1 cellular context compared by ENCODE assay signal in the genomic region with DNA sequence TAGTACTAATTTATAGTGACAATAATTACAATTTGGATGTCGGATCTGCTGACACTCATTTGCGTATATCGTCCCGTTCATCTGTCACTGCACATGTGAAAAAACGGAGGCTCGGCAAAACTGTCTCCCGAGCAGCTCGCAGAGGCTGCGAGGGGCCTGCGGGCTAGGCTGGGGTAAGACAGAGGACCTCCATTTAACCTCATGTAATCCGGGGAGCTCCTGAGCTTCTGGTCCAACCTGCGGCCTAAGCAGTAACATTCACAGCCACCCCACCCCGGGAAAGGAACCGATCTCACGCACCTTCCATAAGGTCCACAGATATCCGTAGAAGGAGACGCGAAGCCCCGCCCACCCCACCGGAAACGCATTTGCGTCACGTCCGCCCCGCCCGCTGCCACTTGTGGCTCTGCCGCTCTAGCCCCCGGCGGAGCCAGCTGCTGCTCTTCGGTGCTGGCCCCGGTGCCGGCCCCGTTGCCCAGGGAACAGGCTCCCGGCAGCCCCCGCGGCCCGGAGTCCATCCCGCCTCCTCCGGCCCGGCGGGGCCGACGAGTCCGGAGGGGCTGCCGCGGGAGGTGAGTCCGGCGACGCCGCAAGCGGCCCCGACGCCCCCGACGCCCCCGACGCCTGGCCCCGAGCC.
A peak's percentile ranks its signal among the peaks of the same experiment; 100 is the strongest.
TF ChIP-seq lines count a peak whose summit lies in the region.

A gene (minus strand): TSS at position 346 of the 637 bp plus-strand sequence. CDS start 39 bp downstream, at position 307.
A gene with protein sequence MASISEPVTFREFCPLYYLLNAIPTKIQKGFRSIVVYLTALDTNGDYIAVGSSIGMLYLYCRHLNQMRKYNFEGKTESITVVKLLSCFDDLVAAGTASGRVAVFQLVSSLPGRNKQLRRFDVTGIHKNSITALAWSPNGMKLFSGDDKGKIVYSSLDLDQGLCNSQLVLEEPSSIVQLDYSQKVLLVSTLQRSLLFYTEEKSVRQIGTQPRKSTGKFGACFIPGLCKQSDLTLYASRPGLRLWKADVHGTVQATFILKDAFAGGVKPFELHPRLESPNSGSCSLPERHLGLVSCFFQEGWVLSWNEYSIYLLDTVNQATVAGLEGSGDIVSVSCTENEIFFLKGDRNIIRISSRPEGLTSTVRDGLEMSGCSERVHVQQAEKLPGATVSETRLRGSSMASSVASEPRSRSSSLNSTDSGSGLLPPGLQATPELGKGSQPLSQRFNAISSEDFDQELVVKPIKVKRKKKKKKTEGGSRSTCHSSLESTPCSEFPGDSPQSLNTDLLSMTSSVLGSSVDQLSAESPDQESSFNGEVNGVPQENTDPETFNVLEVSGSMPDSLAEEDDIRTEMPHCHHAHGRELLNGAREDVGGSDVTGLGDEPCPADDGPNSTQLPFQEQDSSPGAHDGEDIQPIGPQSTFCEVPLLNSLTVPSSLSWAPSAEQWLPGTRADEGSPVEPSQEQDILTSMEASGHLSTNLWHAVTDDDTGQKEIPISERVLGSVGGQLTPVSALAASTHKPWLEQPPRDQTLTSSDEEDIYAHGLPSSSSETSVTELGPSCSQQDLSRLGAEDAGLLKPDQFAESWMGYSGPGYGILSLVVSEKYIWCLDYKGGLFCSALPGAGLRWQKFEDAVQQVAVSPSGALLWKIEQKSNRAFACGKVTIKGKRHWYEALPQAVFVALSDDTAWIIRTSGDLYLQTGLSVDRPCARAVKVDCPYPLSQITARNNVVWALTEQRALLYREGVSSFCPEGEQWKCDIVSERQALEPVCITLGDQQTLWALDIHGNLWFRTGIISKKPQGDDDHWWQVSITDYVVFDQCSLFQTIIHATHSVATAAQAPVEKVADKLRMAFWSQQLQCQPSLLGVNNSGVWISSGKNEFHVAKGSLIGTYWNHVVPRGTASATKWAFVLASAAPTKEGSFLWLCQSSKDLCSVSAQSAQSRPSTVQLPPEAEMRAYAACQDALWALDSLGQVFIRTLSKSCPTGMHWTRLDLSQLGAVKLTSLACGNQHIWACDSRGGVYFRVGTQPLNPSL (N-terminal part only) (plus strand): TSS at position 397 of the 637 bp plus-strand sequence. CDS start 13,781 bp downstream, outside the sequence.

TF ChIP-seq in K562, 482 proteins besides CTCF, POLR2A, EP300 and RAD21 (continued from another document and continues in another):
- TF ChIP-seq, protein P1, sequence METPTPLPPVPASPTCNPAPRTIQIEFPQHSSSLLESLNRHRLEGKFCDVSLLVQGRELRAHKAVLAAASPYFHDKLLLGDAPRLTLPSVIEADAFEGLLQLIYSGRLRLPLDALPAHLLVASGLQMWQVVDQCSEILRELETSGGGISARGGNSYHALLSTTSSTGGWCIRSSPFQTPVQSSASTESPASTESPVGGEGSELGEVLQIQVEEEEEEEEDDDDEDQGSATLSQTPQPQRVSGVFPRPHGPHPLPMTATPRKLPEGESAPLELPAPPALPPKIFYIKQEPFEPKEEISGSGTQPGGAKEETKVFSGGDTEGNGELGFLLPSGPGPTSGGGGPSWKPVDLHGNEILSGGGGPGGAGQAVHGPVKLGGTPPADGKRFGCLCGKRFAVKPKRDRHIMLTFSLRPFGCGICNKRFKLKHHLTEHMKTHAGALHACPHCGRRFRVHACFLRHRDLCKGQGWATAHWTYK (CRISPR knock-in tag; IDR thresholded peaks at IDR 0.05) = peak; percentile 65; the same call in 1 of the 2 replicates
- TF ChIP-seq MCM3 (IDR thresholded peaks at IDR 0.05) (no peak), XRCC3 (IDR thresholded peaks at IDR 0.05) (no peak), ZNF780A (CRISPR knock-in tag; IDR thresholded peaks at IDR 0.05) (no peak), BMI1 (IDR thresholded peaks at IDR 0.05; ENCODE audit: low read length) (peak; percentile 70), RBM14 (IDR thresholded peaks at IDR 0.05; ENCODE audit: borderline replicate concordance, insufficient read depth, low read depth, low read length) (no peak), ZBED1 (IDR thresholded peaks at IDR 0.05) (no peak), TAF1 (IDR thresholded peaks at IDR 0.05; ENCODE audit: control insufficient read depth, extremely low read depth, insufficient read depth, low read length, severe bottlenecking) (peak; percentile 69), HNRNPLL (IDR thresholded peaks at IDR 0.05; ENCODE audit: low read depth, low read length, poor library complexity, severe bottlenecking) (peak; percentile 22), HCFC1 (IDR thresholded peaks at IDR 0.05; ENCODE audit: low read depth, low read length) (peak; percentile 64), ZC3H8 (IDR thresholded peaks at IDR 0.05) (no peak), POLR3G (IDR thresholded peaks at IDR 0.05; ENCODE audit: extremely low read depth, insufficient read length, insufficient replicate concordance) (no peak), BRD4 (IDR thresholded peaks at IDR 0.05) (no peak), ZNF699 (CRISPR knock-in tag; IDR thresholded peaks at IDR 0.05; ENCODE audit: insufficient replicate concordance) (no peak), FOXJ3 (CRISPR knock-in tag; IDR thresholded peaks at IDR 0.05) (no peak), SP2 (IDR thresholded peaks at IDR 0.05; ENCODE audit: extremely low read depth, low read depth, low read length, poor library complexity, severe bottlenecking) (peak; percentile 73), OTX1 (CRISPR knock-in tag; IDR thresholded peaks at IDR 0.05) (no peak), EWSR1 (IDR thresholded peaks at IDR 0.05; ENCODE audit: borderline replicate concordance, low read depth, partially characterized antibody) (no peak), TEAD4 (IDR thresholded peaks at IDR 0.05; ENCODE audit: low read length) (no peak), TEAD4 (CRISPR knock-in tag; IDR thresholded peaks at IDR 0.05; ENCODE audit: borderline replicate concordance) (no peak), FOXA1 (IDR thresholded peaks at IDR 0.05; ENCODE audit: borderline replicate concordance) (no peak), HNRNPUL1 (IDR thresholded peaks at IDR 0.05; ENCODE audit: low read length) (no peak), CAMTA2 (CRISPR knock-in tag; conservative IDR thresholded peaks at IDR 0.05) (no peak)
- TF ChIP-seq, protein P2, sequence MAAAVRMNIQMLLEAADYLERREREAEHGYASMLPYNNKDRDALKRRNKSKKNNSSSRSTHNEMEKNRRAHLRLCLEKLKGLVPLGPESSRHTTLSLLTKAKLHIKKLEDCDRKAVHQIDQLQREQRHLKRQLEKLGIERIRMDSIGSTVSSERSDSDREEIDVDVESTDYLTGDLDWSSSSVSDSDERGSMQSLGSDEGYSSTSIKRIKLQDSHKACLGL (CRISPR knock-in tag; IDR thresholded peaks at IDR 0.05; ENCODE audit: borderline replicate concordance, poor library complexity, severe bottlenecking) = peak; percentile 13
- TF ChIP-seq, protein P3, sequence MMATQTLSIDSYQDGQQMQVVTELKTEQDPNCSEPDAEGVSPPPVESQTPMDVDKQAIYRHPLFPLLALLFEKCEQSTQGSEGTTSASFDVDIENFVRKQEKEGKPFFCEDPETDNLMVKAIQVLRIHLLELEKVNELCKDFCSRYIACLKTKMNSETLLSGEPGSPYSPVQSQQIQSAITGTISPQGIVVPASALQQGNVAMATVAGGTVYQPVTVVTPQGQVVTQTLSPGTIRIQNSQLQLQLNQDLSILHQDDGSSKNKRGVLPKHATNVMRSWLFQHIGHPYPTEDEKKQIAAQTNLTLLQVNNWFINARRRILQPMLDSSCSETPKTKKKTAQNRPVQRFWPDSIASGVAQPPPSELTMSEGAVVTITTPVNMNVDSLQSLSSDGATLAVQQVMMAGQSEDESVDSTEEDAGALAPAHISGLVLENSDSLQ (IDR thresholded peaks at IDR 0.05) = no peak
- TF ChIP-seq, protein P4, sequence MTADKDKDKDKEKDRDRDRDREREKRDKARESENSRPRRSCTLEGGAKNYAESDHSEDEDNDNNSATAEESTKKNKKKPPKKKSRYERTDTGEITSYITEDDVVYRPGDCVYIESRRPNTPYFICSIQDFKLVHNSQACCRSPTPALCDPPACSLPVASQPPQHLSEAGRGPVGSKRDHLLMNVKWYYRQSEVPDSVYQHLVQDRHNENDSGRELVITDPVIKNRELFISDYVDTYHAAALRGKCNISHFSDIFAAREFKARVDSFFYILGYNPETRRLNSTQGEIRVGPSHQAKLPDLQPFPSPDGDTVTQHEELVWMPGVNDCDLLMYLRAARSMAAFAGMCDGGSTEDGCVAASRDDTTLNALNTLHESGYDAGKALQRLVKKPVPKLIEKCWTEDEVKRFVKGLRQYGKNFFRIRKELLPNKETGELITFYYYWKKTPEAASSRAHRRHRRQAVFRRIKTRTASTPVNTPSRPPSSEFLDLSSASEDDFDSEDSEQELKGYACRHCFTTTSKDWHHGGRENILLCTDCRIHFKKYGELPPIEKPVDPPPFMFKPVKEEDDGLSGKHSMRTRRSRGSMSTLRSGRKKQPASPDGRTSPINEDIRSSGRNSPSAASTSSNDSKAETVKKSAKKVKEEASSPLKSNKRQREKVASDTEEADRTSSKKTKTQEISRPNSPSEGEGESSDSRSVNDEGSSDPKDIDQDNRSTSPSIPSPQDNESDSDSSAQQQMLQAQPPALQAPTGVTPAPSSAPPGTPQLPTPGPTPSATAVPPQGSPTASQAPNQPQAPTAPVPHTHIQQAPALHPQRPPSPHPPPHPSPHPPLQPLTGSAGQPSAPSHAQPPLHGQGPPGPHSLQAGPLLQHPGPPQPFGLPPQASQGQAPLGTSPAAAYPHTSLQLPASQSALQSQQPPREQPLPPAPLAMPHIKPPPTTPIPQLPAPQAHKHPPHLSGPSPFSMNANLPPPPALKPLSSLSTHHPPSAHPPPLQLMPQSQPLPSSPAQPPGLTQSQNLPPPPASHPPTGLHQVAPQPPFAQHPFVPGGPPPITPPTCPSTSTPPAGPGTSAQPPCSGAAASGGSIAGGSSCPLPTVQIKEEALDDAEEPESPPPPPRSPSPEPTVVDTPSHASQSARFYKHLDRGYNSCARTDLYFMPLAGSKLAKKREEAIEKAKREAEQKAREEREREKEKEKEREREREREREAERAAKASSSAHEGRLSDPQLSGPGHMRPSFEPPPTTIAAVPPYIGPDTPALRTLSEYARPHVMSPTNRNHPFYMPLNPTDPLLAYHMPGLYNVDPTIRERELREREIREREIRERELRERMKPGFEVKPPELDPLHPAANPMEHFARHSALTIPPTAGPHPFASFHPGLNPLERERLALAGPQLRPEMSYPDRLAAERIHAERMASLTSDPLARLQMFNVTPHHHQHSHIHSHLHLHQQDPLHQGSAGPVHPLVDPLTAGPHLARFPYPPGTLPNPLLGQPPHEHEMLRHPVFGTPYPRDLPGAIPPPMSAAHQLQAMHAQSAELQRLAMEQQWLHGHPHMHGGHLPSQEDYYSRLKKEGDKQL (CRISPR knock-in tag; IDR thresholded peaks at IDR 0.05; ENCODE audit: borderline replicate concordance) = no peak
- TF ChIP-seq, protein P5, sequence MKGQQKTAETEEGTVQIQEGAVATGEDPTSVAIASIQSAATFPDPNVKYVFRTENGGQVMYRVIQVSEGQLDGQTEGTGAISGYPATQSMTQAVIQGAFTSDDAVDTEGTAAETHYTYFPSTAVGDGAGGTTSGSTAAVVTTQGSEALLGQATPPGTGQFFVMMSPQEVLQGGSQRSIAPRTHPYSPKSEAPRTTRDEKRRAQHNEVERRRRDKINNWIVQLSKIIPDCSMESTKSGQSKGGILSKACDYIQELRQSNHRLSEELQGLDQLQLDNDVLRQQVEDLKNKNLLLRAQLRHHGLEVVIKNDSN (CRISPR knock-in tag; IDR thresholded peaks at IDR 0.05) = no peak
- TF ChIP-seq, protein P6, sequence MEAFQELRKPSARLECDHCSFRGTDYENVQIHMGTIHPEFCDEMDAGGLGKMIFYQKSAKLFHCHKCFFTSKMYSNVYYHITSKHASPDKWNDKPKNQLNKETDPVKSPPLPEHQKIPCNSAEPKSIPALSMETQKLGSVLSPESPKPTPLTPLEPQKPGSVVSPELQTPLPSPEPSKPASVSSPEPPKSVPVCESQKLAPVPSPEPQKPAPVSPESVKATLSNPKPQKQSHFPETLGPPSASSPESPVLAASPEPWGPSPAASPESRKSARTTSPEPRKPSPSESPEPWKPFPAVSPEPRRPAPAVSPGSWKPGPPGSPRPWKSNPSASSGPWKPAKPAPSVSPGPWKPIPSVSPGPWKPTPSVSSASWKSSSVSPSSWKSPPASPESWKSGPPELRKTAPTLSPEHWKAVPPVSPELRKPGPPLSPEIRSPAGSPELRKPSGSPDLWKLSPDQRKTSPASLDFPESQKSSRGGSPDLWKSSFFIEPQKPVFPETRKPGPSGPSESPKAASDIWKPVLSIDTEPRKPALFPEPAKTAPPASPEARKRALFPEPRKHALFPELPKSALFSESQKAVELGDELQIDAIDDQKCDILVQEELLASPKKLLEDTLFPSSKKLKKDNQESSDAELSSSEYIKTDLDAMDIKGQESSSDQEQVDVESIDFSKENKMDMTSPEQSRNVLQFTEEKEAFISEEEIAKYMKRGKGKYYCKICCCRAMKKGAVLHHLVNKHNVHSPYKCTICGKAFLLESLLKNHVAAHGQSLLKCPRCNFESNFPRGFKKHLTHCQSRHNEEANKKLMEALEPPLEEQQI (IDR thresholded peaks at IDR 0.05) = no peak
- TF ChIP-seq, protein P7, sequence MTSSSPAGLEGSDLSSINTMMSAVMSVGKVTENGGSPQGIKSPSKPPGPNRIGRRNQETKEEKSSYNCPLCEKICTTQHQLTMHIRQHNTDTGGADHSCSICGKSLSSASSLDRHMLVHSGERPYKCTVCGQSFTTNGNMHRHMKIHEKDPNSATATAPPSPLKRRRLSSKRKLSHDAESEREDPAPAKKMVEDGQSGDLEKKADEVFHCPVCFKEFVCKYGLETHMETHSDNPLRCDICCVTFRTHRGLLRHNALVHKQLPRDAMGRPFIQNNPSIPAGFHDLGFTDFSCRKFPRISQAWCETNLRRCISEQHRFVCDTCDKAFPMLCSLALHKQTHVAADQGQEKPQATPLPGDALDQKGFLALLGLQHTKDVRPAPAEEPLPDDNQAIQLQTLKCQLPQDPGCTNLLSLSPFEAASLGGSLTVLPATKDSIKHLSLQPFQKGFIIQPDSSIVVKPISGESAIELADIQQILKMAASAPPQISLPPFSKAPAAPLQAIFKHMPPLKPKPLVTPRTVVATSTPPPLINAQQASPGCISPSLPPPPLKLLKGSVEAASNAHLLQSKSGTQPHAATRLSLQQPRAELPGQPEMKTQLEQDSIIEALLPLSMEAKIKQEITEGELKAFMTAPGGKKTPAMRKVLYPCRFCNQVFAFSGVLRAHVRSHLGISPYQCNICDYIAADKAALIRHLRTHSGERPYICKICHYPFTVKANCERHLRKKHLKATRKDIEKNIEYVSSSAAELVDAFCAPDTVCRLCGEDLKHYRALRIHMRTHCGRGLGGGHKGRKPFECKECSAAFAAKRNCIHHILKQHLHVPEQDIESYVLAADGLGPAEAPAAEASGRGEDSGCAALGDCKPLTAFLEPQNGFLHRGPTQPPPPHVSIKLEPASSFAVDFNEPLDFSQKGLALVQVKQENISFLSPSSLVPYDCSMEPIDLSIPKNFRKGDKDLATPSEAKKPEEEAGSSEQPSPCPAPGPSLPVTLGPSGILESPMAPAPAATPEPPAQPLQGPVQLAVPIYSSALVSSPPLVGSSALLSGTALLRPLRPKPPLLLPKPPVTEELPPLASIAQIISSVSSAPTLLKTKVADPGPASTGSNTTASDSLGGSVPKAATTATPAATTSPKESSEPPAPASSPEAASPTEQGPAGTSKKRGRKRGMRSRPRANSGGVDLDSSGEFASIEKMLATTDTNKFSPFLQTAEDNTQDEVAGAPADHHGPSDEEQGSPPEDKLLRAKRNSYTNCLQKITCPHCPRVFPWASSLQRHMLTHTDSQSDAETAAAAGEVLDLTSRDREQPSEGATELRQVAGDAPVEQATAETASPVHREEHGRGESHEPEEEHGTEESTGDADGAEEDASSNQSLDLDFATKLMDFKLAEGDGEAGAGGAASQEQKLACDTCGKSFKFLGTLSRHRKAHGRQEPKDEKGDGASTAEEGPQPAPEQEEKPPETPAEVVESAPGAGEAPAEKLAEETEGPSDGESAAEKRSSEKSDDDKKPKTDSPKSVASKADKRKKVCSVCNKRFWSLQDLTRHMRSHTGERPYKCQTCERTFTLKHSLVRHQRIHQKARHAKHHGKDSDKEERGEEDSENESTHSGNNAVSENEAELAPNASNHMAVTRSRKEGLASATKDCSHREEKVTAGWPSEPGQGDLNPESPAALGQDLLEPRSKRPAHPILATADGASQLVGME (CRISPR knock-in tag; IDR thresholded peaks at IDR 0.05) = no peak
